ENCODE assay signal across 8 cellular contexts in genomic region chr17:8746501-8747236, GRCh38. TPM values are rescaled to one million over a fixed set of nuclear protein-coding genes. Genes with fewer than 3 reads are reported as not detected.
DNase-seq lines count a peak whose midpoint lies in the region; FAIRE-seq and TF ChIP-seq lines count a peak whose summit lies in the region.

No MANE protein-coding gene starts in this region.

- peak overlapping the region; percentile 85 for H2AFZ ChIP-seq in astrocyte (ENCODE audit: low read depth, low read length)
- H2AFZ ChIP-seq in mesenchymal stem cell (ENCODE audit: low read depth, low read length), result peak overlapping the region; percentile 84

- H3K27ac ChIP-seq in astrocyte (ENCODE audit: low read depth, low read length) (no peak overlapping the region), mesenchymal stem cell (ENCODE audit: low read length, poor library complexity, severe bottlenecking) (no peak overlapping the region)

- H3K4me3 Mint-ChIP-seq in astrocyte (ENCODE audit: unreplicated experiment), result peak overlapping the region; percentile 81

- H2BK12ac ChIP-seq in mesenchymal stem cell (ENCODE audit: low read length in 2 of 2), result no peak overlapping the region

- no peak overlapping the region for H3K23ac ChIP-seq in mesenchymal stem cell (ENCODE audit: low read length in 2 of 2)

- H2BK15ac ChIP-seq in mesenchymal stem cell (ENCODE audit: low read depth, poor library complexity, severe bottlenecking), result no peak overlapping the region

- H2BK120ac ChIP-seq in mesenchymal stem cell (ENCODE audit: low read depth, low read length), result no peak overlapping the region

- peaks cover 32% of the 10 kb centered on the region for H3K27me3 Mint-ChIP-seq in astrocyte (ENCODE audit: low read depth, unreplicated experiment)

- H3K27me3 ChIP-seq in astrocyte (ENCODE audit: insufficient read depth, low read length) (no peaks in the 10 kb centered on the region), mesenchymal stem cell (ENCODE audit: control insufficient read depth in 1 of 2, insufficient read depth in 1 of 2, low read length in 2 of 2) (peaks cover 14 to 42% of the 10 kb centered on the region in 2 experiments)

- peaks cover 1% of the 10 kb centered on the region for H3K36me3 Mint-ChIP-seq in astrocyte (ENCODE audit: low read depth, unreplicated experiment)

- H3K4me3 ChIP-seq in astrocyte (ENCODE audit: insufficient read depth, low read depth, low read length) (peak overlapping the region; percentile 58), mesenchymal stem cell (ENCODE audit: insufficient read depth in 1 of 2, low read depth in 1 of 2, low read length in 2 of 2) (peak overlapping the region; percentile 66 to 80)

- WGBS in mesenchymal stem cell, result 45% methylated on average over 6 of the region's 9 CpGs

- no peak overlapping the region for H2AK5ac ChIP-seq in mesenchymal stem cell (ENCODE audit: low read length, severe bottlenecking)

- no peaks in the 10 kb centered on the region for H3K79me1 ChIP-seq in mesenchymal stem cell (replicated peaks; ENCODE audit: low read length, poor library complexity, severe bottlenecking)

- DNase-seq in stimulated activated CD4-positive, alpha-beta T cell treated with anti-CD3 and anti-CD28 coated beads, Interleukin-1b, Interleukin-23, amount 100 ng/mL, for 48 hours, result peak; percentile 3
- DNase-seq in stimulated activated CD4-positive, alpha-beta T cell treated with anti-CD3 and anti-CD28 coated beads, Interleukin-12 subunit alpha, Interleukin-12 subunit beta, amount 100 ng/mL, for 4 hours, result no peak
- DNase-seq in astrocyte (ENCODE audit: low read depth) (peak; percentile 35), mesenchymal stem cell (peak; percentile 29), hypothalamus (lab: John Stamatoyannopoulos, UW) (no peak), HT-29 (ENCODE audit: low spot score) (no peak), ureter (ENCODE audit: low spot score) (no peak), NK-92 (lab: John Stamatoyannopoulos, UW; ENCODE audit: unreplicated experiment) (no peak)

- H3K9me3 Mint-ChIP-seq in astrocyte (ENCODE audit: unreplicated experiment), result peaks cover 4% of the 10 kb centered on the region

- no peak for TF ChIP-seq CTCF in astrocyte (IDR thresholded peaks at IDR 0.05; ENCODE audit: insufficient read depth, low read depth, low read length)

- H3K79me2 ChIP-seq in astrocyte (ENCODE audit: insufficient read depth, low read length), result no peaks in the 10 kb centered on the region

- H3K4me1 ChIP-seq in astrocyte (ENCODE audit: insufficient read depth, low read length) (peaks cover 5% of the 10 kb centered on the region), mesenchymal stem cell (ENCODE audit: control insufficient read depth, insufficient read depth, low read depth, low read length) (peaks cover 8% of the 10 kb centered on the region)

- H4K91ac ChIP-seq in mesenchymal stem cell (ENCODE audit: low read length), result no peak overlapping the region

- H4K8ac ChIP-seq in mesenchymal stem cell (ENCODE audit: low read length), result no peak overlapping the region

- H3K36me3 ChIP-seq in astrocyte (ENCODE audit: insufficient read depth, low read length) (no peaks in the 10 kb centered on the region), mesenchymal stem cell (ENCODE audit: control insufficient read depth in 1 of 2, insufficient read depth in 2 of 2, low read depth in 1 of 2, low read length in 2 of 2) (no peaks in the 10 kb centered on the region)

- no peaks in the 10 kb centered on the region for H3K4me1 Mint-ChIP-seq in astrocyte (ENCODE audit: low read depth, unreplicated experiment)

- H3K4me2 ChIP-seq in astrocyte (ENCODE audit: low read length) (peak overlapping the region; percentile 99), mesenchymal stem cell (ENCODE audit: low read length, poor library complexity, severe bottlenecking) (peak overlapping the region; percentile 99)

- H3K9me3 ChIP-seq in astrocyte (ENCODE audit: insufficient read depth, low read depth, low read length), result peaks cover 3% of the 10 kb centered on the region
- H3K9me3 ChIP-seq in mesenchymal stem cell (ENCODE audit: control insufficient read depth, low read length), result no peaks in the 10 kb centered on the region

- peak overlapping the region; percentile 9 for H3K27ac Mint-ChIP-seq in astrocyte (ENCODE audit: unreplicated experiment)

- H3K9ac ChIP-seq in astrocyte (ENCODE audit: low read length) (peak overlapping the region; percentile 73), mesenchymal stem cell (ENCODE audit: low read length) (peak overlapping the region; percentile 73)

- FAIRE-seq in astrocyte (lab: Jason Lieb, UNC), result no peak

- no peak overlapping the region for H3K4ac ChIP-seq in mesenchymal stem cell (ENCODE audit: low read depth in 1 of 2, low read length in 2 of 2)

- H3K14ac ChIP-seq in mesenchymal stem cell (ENCODE audit: low read length in 2 of 2), result no peak overlapping the region

- H4K20me1 ChIP-seq in astrocyte (ENCODE audit: insufficient read depth, low read length), result no peaks in the 10 kb centered on the region

- no peak overlapping the region for H2BK5ac ChIP-seq in mesenchymal stem cell (ENCODE audit: low read depth, low read length, poor library complexity, severe bottlenecking)

- no peak overlapping the region for H3K18ac ChIP-seq in mesenchymal stem cell (ENCODE audit: low read depth in 1 of 2, low read length in 2 of 2)

RNA-seq across cellular contexts. Expression of gene CCDC42, which starts 2.0 kb away (rescaled TPM):
- total RNA-seq in astrocyte, result not detected in 2 replicates
- polyA plus RNA-seq in mesenchymal stem cell (2013, experiment 1 of 2), result not detected
- polyA plus RNA-seq in mesenchymal stem cell (2013, experiment 2 of 2), result not detected
- not detected in 2 replicates for total RNA-seq in HT-29 (2014; rRNA removed; shearing (Covaris generic))
- not detected for total RNA-seq in ureter

RNA-seq across cellular contexts. Expression of gene SPDYE4, which starts 11.7 kb away (rescaled TPM):
- not detected in 2 replicates for total RNA-seq in astrocyte
- polyA plus RNA-seq in mesenchymal stem cell (2013, experiment 1 of 2), result not detected
- polyA plus RNA-seq in mesenchymal stem cell (2013, experiment 2 of 2), result not detected
- total RNA-seq in HT-29 (2014; rRNA removed; shearing (Covaris generic)), result not detected in 2 replicates
- total RNA-seq in ureter, result not detected

RNA-seq across cellular contexts. Expression of gene MFSD6L, which starts 52.5 kb away (rescaled TPM):
- total RNA-seq in astrocyte (0.12 TPM in 1 of 2 replicates, not detected in the other), ureter (4.1 TPM)
- polyA plus RNA-seq in mesenchymal stem cell (2013, experiment 1 of 2), result not detected
- polyA plus RNA-seq in mesenchymal stem cell (2013, experiment 2 of 2), result not detected
- total RNA-seq in HT-29 (2014; rRNA removed; shearing (Covaris generic)), result not detected in 2 replicates

Comparison
In these comparisons a context has a peak if more than half of its experiments do, and no peak if none do; other contexts are left out.
1. DNase-seq: peak in stimulated activated CD4-positive, alpha-beta T cell treated with anti-CD3 and anti-CD28 coated beads, Interleukin-1b, Interleukin-23, amount 100 ng/mL, for 48 hours (single experiment), astrocyte (single experiment) and mesenchymal stem cell (single experiment); none in stimulated activated CD4-positive, alpha-beta T cell treated with anti-CD3 and anti-CD28 coated beads, Interleukin-12 subunit alpha, Interleukin-12 subunit beta, amount 100 ng/mL, for 4 hours (single experiment), hypothalamus (0 of 51), HT-29 (single experiment), ureter (single experiment) and NK-92 (single experiment).